Comparison of ENCODE assay signal across 14 cellular contexts in genomic region chr10:28467615-28468014, GRCh38.
DNase-seq lines count a peak whose midpoint lies in the region; ATAC-seq and TF ChIP-seq lines count a peak whose summit lies in the region.
"Had no signal": no experiment of that assay in that cellular context is flagged by ENCODE, and none has a peak within 500 bp of the region (broad histone marks: within the 10 kb centered on the region; RNA-seq: fewer than 3 reads in every experiment).

No MANE protein-coding gene starts in this region.

- H3K9me3 Mint-ChIP-seq in dendritic cell treated with granulocyte-macrophage colony-stimulating factor and Interleukin-4, amounts not matched to agents 40 ng/mL and 50 ng/mL, for 4 days: peaks cover 12% of the 10 kb centered on the region
- H3K9me3 Mint-ChIP-seq in CD14-positive monocyte: peaks cover 3 to 13% (median 7%) of the 10 kb centered on the region in 7 donors
- H3K9me3 Mint-ChIP-seq: CD8-positive, alpha-beta T cell had no signal

- no peak overlapping the region for H2BK5ac ChIP-seq in neuronal stem cell (ENCODE audit: low read length)

- no peaks in the 10 kb centered on the region for H3K27me3 Mint-ChIP-seq in dendritic cell treated with granulocyte-macrophage colony-stimulating factor and Interleukin-4, amounts not matched to agents 40 ng/mL and 50 ng/mL, for 4 days
- peaks cover 0 to 1% (median 0%) of the 10 kb centered on the region in 3 donors for H3K27me3 Mint-ChIP-seq in CD14-positive monocyte (ENCODE audit: low read depth in 3 of 3)

- TF ChIP-seq CTCF in CD14-positive monocyte (IDR thresholded peaks at IDR 0.05): no peak

- H3K4me1 Mint-ChIP-seq in dendritic cell treated with granulocyte-macrophage colony-stimulating factor and Interleukin-4, amounts not matched to agents 40 ng/mL and 50 ng/mL, for 4 days (ENCODE audit: low read depth): peaks cover 17% of the 10 kb centered on the region
- H3K4me1 Mint-ChIP-seq in CD14-positive monocyte: peaks cover 24% of the 10 kb centered on the region

- no CpG with 5 or more reads among the region's 5 CpGs for WGBS in neuronal stem cell (ENCODE audit: extremely low coverage in 2 of 2, insufficient read length in 2 of 2, insufficient replicate concordance in 1 of 2), 2 donors

- H3K4ac ChIP-seq in neuronal stem cell (ENCODE audit: low read length): no peak overlapping the region

- H3K9ac ChIP-seq in neuronal stem cell (ENCODE audit: low read depth, low read length, poor library complexity): no peak overlapping the region
- H3K9ac ChIP-seq: BLaER1 had no signal

- H4K91ac ChIP-seq in neuronal stem cell (ENCODE audit: low read depth, low read length, poor library complexity): no peak overlapping the region

- H2BK120ac ChIP-seq in neuronal stem cell (ENCODE audit: low read depth, low read length): no peak overlapping the region

- no peaks in the 10 kb centered on the region for H3K27me3 ChIP-seq in neuronal stem cell (ENCODE audit: control insufficient read depth in 3 of 3, insufficient read depth in 3 of 3, low read depth in 1 of 3, low read length in 3 of 3)
- H3K27me3 ChIP-seq: BLaER1 had no signal

- no peaks in the 10 kb centered on the region for H3K36me3 ChIP-seq in neuronal stem cell (replicated peaks in 1 of 2; ENCODE audit: control insufficient read depth in 2 of 2, insufficient read depth in 2 of 2, low read length in 2 of 2)
- H3K36me3 ChIP-seq: BLaER1, HAP-1 had no signal

- H2AK5ac ChIP-seq in neuronal stem cell (ENCODE audit: low read depth, low read length): peak overlapping the region; percentile 85

- no peaks in the 10 kb centered on the region for H3K79me1 ChIP-seq in neuronal stem cell (ENCODE audit: low read depth, low read length)

- peak overlapping the region; percentile 6 for H3K27ac ChIP-seq in neuronal stem cell (replicated peaks; ENCODE audit: low read length)
- H3K27ac ChIP-seq: BLaER1 had no signal

- H3K4me3 Mint-ChIP-seq in dendritic cell treated with granulocyte-macrophage colony-stimulating factor and Interleukin-4, amounts not matched to agents 40 ng/mL and 50 ng/mL, for 4 days: no peak overlapping the region
- H3K4me3 Mint-ChIP-seq in CD14-positive monocyte: no peak overlapping the region
- H3K4me3 Mint-ChIP-seq: CD8-positive, alpha-beta T cell had no signal

- ATAC-seq in Right ventricle myocardium inferior: peak; percentile 82
- ATAC-seq in left cardiac atrium: peak; percentile 70 to 92
- no peak for ATAC-seq in GM19452 (IDR thresholded peaks at IDR 0.05; ENCODE audit: unreplicated experiment)
- ATAC-seq: CD8-positive, alpha-beta T cell had no signal

- H3K4me2 ChIP-seq in neuronal stem cell (ENCODE audit: insufficient read depth, low read length, poor library complexity, severe bottlenecking): no peak overlapping the region
- H3K4me2 ChIP-seq: BLaER1 had no signal

- no peak overlapping the region for H4K8ac ChIP-seq in neuronal stem cell (ENCODE audit: low read depth, low read length)

- H3K14ac ChIP-seq in neuronal stem cell (ENCODE audit: low read length): no peak overlapping the region

- peak overlapping the region; percentile 14 for H2BK15ac ChIP-seq in neuronal stem cell (ENCODE audit: low read length)

- no peak overlapping the region for H2AFZ ChIP-seq in neuronal stem cell (ENCODE audit: low read length)

- DNase-seq in Right ventricle myocardium inferior (ENCODE audit: missing footprints) (no peak), cardiac septum (ENCODE audit: low spot score) (no peak), left cardiac atrium (peak; percentile 32), neuronal stem cell (ENCODE audit: low spot score) (no peak), OCI-M2 (lab: John Stamatoyannopoulos, UW; ENCODE audit: unreplicated experiment) (no peak), CD14-positive monocyte (ENCODE audit: low spot score) (no peak)
- DNase-seq: 8988T; Calu3; CD8-positive, alpha-beta T cell; GDM1 had no signal

- peaks cover 8% of the 10 kb centered on the region for H3K36me3 Mint-ChIP-seq in dendritic cell treated with granulocyte-macrophage colony-stimulating factor and Interleukin-4, amounts not matched to agents 40 ng/mL and 50 ng/mL, for 4 days (ENCODE audit: low read depth)
- H3K36me3 Mint-ChIP-seq in CD14-positive monocyte: peaks cover 0 to 5% of the 10 kb centered on the region in 2 donors
- H3K36me3 Mint-ChIP-seq: CD8-positive, alpha-beta T cell had no signal

- H3K4me1 ChIP-seq in neuronal stem cell (ENCODE audit: control insufficient read depth in 2 of 2, insufficient read depth in 1 of 2, low read depth in 1 of 2, low read length in 2 of 2): peaks cover 0 to 4% of the 10 kb centered on the region in 2 donors
- H3K4me1 ChIP-seq: BLaER1, HAP-1 had no signal

- H3K27ac Mint-ChIP-seq in dendritic cell treated with granulocyte-macrophage colony-stimulating factor and Interleukin-4, amounts not matched to agents 40 ng/mL and 50 ng/mL, for 4 days: peak overlapping the region; percentile 5
- no peak overlapping the region for H3K27ac Mint-ChIP-seq in CD14-positive monocyte
- H3K27ac Mint-ChIP-seq: CD8-positive, alpha-beta T cell had no signal

- no peak overlapping the region for H2BK12ac ChIP-seq in neuronal stem cell (ENCODE audit: low read length)

- no peak overlapping the region for H3K18ac ChIP-seq in neuronal stem cell (ENCODE audit: low read length)

- H3K4me3 ChIP-seq in neuronal stem cell (ENCODE audit: low read length in 2 of 2): no peak overlapping the region
- H3K4me3 ChIP-seq: BLaER1, HAP-1 had no signal

- H3K23ac ChIP-seq in neuronal stem cell (ENCODE audit: low read depth, low read length, poor library complexity): no peak overlapping the region

- peaks cover 0 to 3% of the 10 kb centered on the region in 2 donors for H3K9me3 ChIP-seq in neuronal stem cell (replicated peaks in 1 of 2; ENCODE audit: control insufficient read depth in 2 of 2, insufficient read depth in 1 of 2, low read depth in 1 of 2, low read length in 2 of 2)
- H3K9me3 ChIP-seq: HAP-1 had no signal

- intact Hi-C loops in Right ventricle myocardium inferior (cut with DNase I): no loop called here
- intact Hi-C loops in cardiac septum (cut with DNase I): no loop called here
- intact Hi-C loops in dendritic cell treated with granulocyte-macrophage colony-stimulating factor and Interleukin-4, amounts not matched to agents 40 ng/mL and 50 ng/mL, for 4 days (cut with micrococcal nuclease): no loop called here
- intact Hi-C loops in left cardiac atrium (cut with DNase I): no loop called here
- intact Hi-C loops in CD14-positive monocyte (cut with micrococcal nuclease): no loop called here
